Comparison of ENCODE assay signal across 20 cellular contexts in the genomic region with DNA sequence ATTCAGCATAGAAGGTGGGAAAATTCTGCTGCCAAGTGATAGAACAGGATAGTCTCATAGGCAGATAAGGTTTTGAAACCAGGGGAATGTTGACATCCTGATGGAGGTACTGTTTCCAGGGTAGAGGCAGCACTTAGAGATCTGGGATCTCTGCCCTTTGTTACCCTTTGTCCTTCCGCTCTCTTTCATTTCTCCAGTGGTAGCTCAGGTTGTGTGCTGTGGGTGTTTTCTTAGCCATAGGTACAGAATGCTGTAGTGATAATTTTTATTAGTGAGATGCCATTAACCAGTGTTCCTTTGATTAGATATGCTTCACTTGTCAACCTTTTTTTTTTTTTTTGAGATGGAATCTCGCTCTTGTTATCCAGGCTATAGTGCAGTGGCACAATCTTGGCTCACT.
DNase-seq lines count a peak whose midpoint lies in the region; ATAC-seq and TF ChIP-seq lines count a peak whose summit lies in the region.
"Had no signal": no experiment of that assay in that cellular context is flagged by ENCODE, and none has a peak within 500 bp of the region (broad histone marks: within the 10 kb centered on the region; RNA-seq: fewer than 3 reads in every experiment).

No MANE protein-coding gene starts in this region.

- no peak overlapping the region for H2BK5ac ChIP-seq in IMR-90 (ENCODE audit: low read depth, low read length, poor library complexity, severe bottlenecking)

- H3K9me1 ChIP-seq in IMR-90 (ENCODE audit: insufficient read depth, low read length) = peaks cover 6% of the 10 kb centered on the region; the same call in 1 of the 2 replicates

- H2BK120ac ChIP-seq in IMR-90 (ENCODE audit: low read depth, low read length) = 0 out of 2 replicates have a peak overlapping the region, but pooled peaks have one; percentile 37

- H3K56ac ChIP-seq in IMR-90 (ENCODE audit: extremely low read depth, insufficient read depth, low read length) = no peak overlapping the region

- H3K79me2 ChIP-seq in parathyroid adenoma = no peaks in the 10 kb centered on the region

- POLR2A ChIA-PET in IMR-90 (lab: Charles Lee; ENCODE audit: unreplicated experiment) = no interaction called here

- no peak overlapping the region for H4K8ac ChIP-seq in IMR-90 (ENCODE audit: low read depth in 2 of 2, low read length in 2 of 2)

- H2AK5ac ChIP-seq in IMR-90 (ENCODE audit: low read depth, low read length) = no peak overlapping the region

- no peak for TF ChIP-seq POLR2A in IMR-90 (IDR thresholded peaks at IDR 0.05; ENCODE audit: low read depth, low read length)

- H3K4me2 ChIP-seq in IMR-90 (ENCODE audit: low read depth, low read length) = no peak overlapping the region
- H3K4me2 ChIP-seq in parathyroid adenoma (ENCODE audit: low read length) = no peak overlapping the region
- H3K4me2 ChIP-seq: A549 had no signal

- intact Hi-C loops in IMR-90 (cut with micrococcal nuclease) = loop anchor here (5.0 kb wide), 1 partner anchor 369 kb away; no protein-coding TSS in a partner anchor

- dilution Hi-C loops in IMR-90 (cut with HindIII; ENCODE audit: low sequenced_read_pairs, unreplicated experiment) = no loop called here

- H3K79me1 ChIP-seq in IMR-90 (ENCODE audit: low read depth in 1 of 2, low read length in 2 of 2) = 0 out of 4 replicates have a peak, but pooled peaks cover 0 to 4% of the 10 kb centered on the region in 2 experiments

- CTCF ChIA-PET in IMR-90 (lab: Yijun Ruan, JAX) = interaction anchor here (0.7 kb wide), 1 partner anchor 38 kb away, joined by 6 read pairs; no protein-coding TSS in a partner anchor

- H3K4me1 ChIP-seq in IMR-90 (ENCODE audit: control insufficient read depth, insufficient read depth, low read length) (peaks cover 10% of the 10 kb centered on the region), parathyroid adenoma (peaks cover 28% of the 10 kb centered on the region)

- TF ChIP-seq RAD21 in IMR-90 (IDR thresholded peaks at IDR 0.05; ENCODE audit: low read length) = no peak

- H3K27ac ChIP-seq in IMR-90 (ENCODE audit: insufficient read depth, low read length) (no peak overlapping the region), angular gyrus (ENCODE audit: low read depth, low read length) (peak overlapping the region; percentile 13), parathyroid adenoma (peak overlapping the region; percentile 20), temporal lobe (ENCODE audit: low read depth, low read length) (peak overlapping the region; percentile 2)
- H3K27ac ChIP-seq: A549, GM23248 had no signal

- H3K9ac ChIP-seq in IMR-90 (ENCODE audit: low read depth, low read length) = no peak overlapping the region
- no peak overlapping the region for H3K9ac ChIP-seq in parathyroid adenoma
- H3K9ac ChIP-seq: GM23248 had no signal

- H3K23ac ChIP-seq in IMR-90 (ENCODE audit: low read depth, low read length) = no peak overlapping the region

- H3K36me3 ChIP-seq in IMR-90 (ENCODE audit: control insufficient read depth, insufficient read depth, low read length) (no peaks in the 10 kb centered on the region; the same call in 1 of the 2 replicates), parathyroid adenoma (ENCODE audit: control insufficient read depth, insufficient read depth, low read length) (no peaks in the 10 kb centered on the region)

- DNase-seq in IMR-90 (no peak), NCI-H774 (lab: John Stamatoyannopoulos, UW) (no peak), NCI-H1417 (lab: John Stamatoyannopoulos, UW) (no peak)
- DNase-seq: 8988T; ACHN; C1 segment of cervical spinal cord; Calu3; CD4-positive, alpha-beta memory T cell; COR-L47; DMS53; DMS79 treated with DMSO at 0.1 percent for 48 hours; GF-D8; GM23248; H7; HCEC 1CT had no signal

- H3K4ac ChIP-seq in IMR-90 (ENCODE audit: low read depth, low read length) = no peak overlapping the region

- no peak overlapping the region for H4K91ac ChIP-seq in IMR-90 (ENCODE audit: insufficient read depth, low read depth, low read length)

- no peak for ATAC-seq in IMR-90 (ENCODE audit: low read depth)
- no peak for ATAC-seq in GM21786 (IDR thresholded peaks at IDR 0.05; ENCODE audit: unreplicated experiment)
- ATAC-seq: A549 had no signal

- no TSS peak for BruUV-seq in IMR-90 (replicated peaks; lab: Mats Ljungman, UMichigan)

- H3K9me3 ChIP-seq in IMR-90 (ENCODE audit: control insufficient read depth, insufficient read depth, low read length) (no peaks in the 10 kb centered on the region), parathyroid adenoma (ENCODE audit: control insufficient read depth, low read length) (no peaks in the 10 kb centered on the region)
- H3K9me3 ChIP-seq: A549 had no signal

- in situ Hi-C loops in IMR-90 (cut with MboI; ENCODE audit: low sequenced_read_pairs) = no loop called here

- H2AFZ ChIP-seq in IMR-90 (replicated peaks; ENCODE audit: low read length, poor library complexity) = no peak overlapping the region
- no peak overlapping the region for H2AFZ ChIP-seq in parathyroid adenoma
- H2AFZ ChIP-seq: GM23248 had no signal

- TF ChIP-seq CTCF in IMR-90 (conservative IDR thresholded peaks at IDR 0.05; ENCODE audit: low read depth, low read length) (no peak), parathyroid adenoma (IDR thresholded peaks at IDR 0.05) (no peak)

- H3K14ac ChIP-seq in IMR-90 (replicated peaks; ENCODE audit: low read depth, low read length) = no peak overlapping the region

- no peak overlapping the region for H4K5ac ChIP-seq in IMR-90 (ENCODE audit: low read depth, low read length)

- H4K20me1 ChIP-seq in IMR-90 (ENCODE audit: insufficient read depth, low read length) = no peaks in the 10 kb centered on the region

- no peak overlapping the region for H2AK9ac ChIP-seq in IMR-90 (replicated peaks; ENCODE audit: low read depth, low read length, poor library complexity)

- no peak overlapping the region for H2BK15ac ChIP-seq in IMR-90 (ENCODE audit: low read depth, low read length)

- H3K4me3 ChIP-seq in IMR-90 (ENCODE audit: insufficient read depth, low read depth, low read length) (no peak overlapping the region), parathyroid adenoma (ENCODE audit: low read depth, low read length) (no peak overlapping the region)
- H3K4me3 ChIP-seq: A549, GM23248 had no signal

- H2BK20ac ChIP-seq in IMR-90 (ENCODE audit: low read depth, low read length) = peak overlapping the region; percentile 44

- H3K18ac ChIP-seq in IMR-90 (ENCODE audit: low read depth, low read length) = no peak overlapping the region

- H3K27me3 ChIP-seq in IMR-90 (ENCODE audit: control insufficient read depth, insufficient read depth, low read length) (no peaks in the 10 kb centered on the region), parathyroid adenoma (ENCODE audit: control insufficient read depth, insufficient read depth, low read length) (no peaks in the 10 kb centered on the region)

- WGBS in IMR-90 (ENCODE audit: extremely low coverage in 2 of 2, insufficient read length in 1 of 2), 2 experiments = no CpG with 5 or more reads among the region's 2 CpGs

TF ChIP-seq in IMR-90, 13 proteins besides CTCF, POLR2A, EP300 and RAD21:
- TF ChIP-seq SMC3 (IDR thresholded peaks at IDR 0.05; ENCODE audit: low read depth, low read length) (no peak), CHD1 (IDR thresholded peaks at IDR 0.05; ENCODE audit: low read depth, low read length) (no peak), FOS (IDR thresholded peaks at IDR 0.05; ENCODE audit: low read depth, low read length) (no peak), RFX5 (IDR thresholded peaks at IDR 0.05; ENCODE audit: low read depth, low read length) (no peak), NFE2L2 (IDR thresholded peaks at IDR 0.05; ENCODE audit: low read depth, low read length) (no peak), BHLHE40 (IDR thresholded peaks at IDR 0.05; ENCODE audit: low read depth, low read length) (no peak), RCOR1 (IDR thresholded peaks at IDR 0.05; ENCODE audit: insufficient replicate concordance, low read length) (no peak), MAFK (IDR thresholded peaks at IDR 0.05; ENCODE audit: low read depth, low read length) (no peak), MAZ (IDR thresholded peaks at IDR 0.05; ENCODE audit: borderline replicate concordance, low read depth, low read length) (no peak), CEBPB (IDR thresholded peaks at IDR 0.05; ENCODE audit: low read depth, low read length) (no peak), MXI1 (IDR thresholded peaks at IDR 0.05; ENCODE audit: borderline replicate concordance, low read depth, low read length) (no peak)
- TF ChIP-seq, protein P1, sequence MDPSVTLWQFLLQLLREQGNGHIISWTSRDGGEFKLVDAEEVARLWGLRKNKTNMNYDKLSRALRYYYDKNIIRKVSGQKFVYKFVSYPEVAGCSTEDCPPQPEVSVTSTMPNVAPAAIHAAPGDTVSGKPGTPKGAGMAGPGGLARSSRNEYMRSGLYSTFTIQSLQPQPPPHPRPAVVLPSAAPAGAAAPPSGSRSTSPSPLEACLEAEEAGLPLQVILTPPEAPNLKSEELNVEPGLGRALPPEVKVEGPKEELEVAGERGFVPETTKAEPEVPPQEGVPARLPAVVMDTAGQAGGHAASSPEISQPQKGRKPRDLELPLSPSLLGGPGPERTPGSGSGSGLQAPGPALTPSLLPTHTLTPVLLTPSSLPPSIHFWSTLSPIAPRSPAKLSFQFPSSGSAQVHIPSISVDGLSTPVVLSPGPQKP (IDR thresholded peaks at IDR 0.05; ENCODE audit: borderline replicate concordance, low read depth, low read length) = no peak
- TF ChIP-seq, protein P2, sequence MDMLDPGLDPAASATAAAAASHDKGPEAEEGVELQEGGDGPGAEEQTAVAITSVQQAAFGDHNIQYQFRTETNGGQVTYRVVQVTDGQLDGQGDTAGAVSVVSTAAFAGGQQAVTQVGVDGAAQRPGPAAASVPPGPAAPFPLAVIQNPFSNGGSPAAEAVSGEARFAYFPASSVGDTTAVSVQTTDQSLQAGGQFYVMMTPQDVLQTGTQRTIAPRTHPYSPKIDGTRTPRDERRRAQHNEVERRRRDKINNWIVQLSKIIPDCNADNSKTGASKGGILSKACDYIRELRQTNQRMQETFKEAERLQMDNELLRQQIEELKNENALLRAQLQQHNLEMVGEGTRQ (IDR thresholded peaks at IDR 0.05; ENCODE audit: low read depth, low read length) = no peak
TF ChIP-seq in IMR-90: peak in this region for 0.
